ENCODE assay signal across 1 cellular context in the genomic region with DNA sequence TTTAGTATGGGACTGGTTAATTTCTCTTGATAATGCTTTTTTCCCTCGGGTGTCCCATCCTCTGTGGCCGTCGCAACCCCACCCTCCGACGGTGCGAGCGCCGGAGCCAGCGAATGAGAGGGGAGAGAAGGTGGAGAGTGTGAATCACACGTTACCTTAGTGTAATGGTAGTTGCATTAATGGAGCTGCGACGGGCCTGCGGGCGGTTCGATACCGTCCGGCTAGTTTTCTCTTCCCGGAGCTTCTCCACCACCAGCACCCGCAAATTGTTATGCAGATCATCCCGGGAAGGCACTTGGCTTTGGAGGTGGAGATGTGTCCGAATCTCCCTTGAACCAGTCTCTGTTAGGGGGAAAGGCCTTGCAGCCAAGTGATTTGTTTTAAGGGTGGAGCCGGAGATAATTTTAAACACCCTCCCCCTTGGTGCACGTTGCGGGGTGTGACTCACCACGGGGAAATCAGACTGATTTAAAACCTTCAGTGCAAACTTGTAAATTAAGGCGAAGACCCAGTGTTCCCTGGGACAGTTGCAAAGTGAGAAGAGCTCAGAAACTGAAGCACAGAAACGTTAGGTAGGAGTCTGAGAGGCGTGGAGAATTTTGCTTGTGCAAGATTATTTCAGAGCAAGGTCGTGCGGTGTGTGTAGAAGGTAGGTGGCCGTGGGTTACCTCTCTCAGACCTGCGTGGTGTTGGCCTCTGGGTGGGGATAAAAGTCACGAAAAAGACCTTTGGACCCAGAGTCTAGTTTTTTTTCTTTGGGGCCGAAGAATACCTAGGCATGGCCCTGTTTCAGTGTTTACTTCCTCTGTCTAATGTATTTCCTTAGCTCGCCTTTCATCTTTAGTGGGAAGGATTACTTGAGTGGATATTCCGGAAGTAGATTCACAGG.
TF ChIP-seq lines count a peak whose summit lies in the region.

No MANE protein-coding gene starts in this region.

TF ChIP-seq in GM23338, 12 proteins besides CTCF, POLR2A, EP300 and RAD21:
- TF ChIP-seq, protein P1, sequence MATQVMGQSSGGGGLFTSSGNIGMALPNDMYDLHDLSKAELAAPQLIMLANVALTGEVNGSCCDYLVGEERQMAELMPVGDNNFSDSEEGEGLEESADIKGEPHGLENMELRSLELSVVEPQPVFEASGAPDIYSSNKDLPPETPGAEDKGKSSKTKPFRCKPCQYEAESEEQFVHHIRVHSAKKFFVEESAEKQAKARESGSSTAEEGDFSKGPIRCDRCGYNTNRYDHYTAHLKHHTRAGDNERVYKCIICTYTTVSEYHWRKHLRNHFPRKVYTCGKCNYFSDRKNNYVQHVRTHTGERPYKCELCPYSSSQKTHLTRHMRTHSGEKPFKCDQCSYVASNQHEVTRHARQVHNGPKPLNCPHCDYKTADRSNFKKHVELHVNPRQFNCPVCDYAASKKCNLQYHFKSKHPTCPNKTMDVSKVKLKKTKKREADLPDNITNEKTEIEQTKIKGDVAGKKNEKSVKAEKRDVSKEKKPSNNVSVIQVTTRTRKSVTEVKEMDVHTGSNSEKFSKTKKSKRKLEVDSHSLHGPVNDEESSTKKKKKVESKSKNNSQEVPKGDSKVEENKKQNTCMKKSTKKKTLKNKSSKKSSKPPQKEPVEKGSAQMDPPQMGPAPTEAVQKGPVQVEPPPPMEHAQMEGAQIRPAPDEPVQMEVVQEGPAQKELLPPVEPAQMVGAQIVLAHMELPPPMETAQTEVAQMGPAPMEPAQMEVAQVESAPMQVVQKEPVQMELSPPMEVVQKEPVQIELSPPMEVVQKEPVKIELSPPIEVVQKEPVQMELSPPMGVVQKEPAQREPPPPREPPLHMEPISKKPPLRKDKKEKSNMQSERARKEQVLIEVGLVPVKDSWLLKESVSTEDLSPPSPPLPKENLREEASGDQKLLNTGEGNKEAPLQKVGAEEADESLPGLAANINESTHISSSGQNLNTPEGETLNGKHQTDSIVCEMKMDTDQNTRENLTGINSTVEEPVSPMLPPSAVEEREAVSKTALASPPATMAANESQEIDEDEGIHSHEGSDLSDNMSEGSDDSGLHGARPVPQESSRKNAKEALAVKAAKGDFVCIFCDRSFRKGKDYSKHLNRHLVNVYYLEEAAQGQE (IDR thresholded peaks at IDR 0.05; ENCODE audit: unreplicated experiment), result no peak
- TF ChIP-seq POLR2AphosphoS5 (IDR thresholded peaks at IDR 0.05; ENCODE audit: low read depth) (peak; percentile 78), JUNB (IDR thresholded peaks at IDR 0.05; ENCODE audit: unreplicated experiment) (no peak), STAT1 (IDR thresholded peaks at IDR 0.05; ENCODE audit: unreplicated experiment) (no peak), ZNF114 (CRISPR knock-in tag; IDR thresholded peaks at IDR 0.05) (no peak), EZH2phosphoT487 (IDR thresholded peaks at IDR 0.05; ENCODE audit: unreplicated experiment) (no peak), ZNF331 (CRISPR knock-in tag; IDR thresholded peaks at IDR 0.05; ENCODE audit: low read depth) (no peak), NANOG (IDR thresholded peaks at IDR 0.05; ENCODE audit: borderline replicate concordance) (peak; percentile 38; the same call in 1 of the 2 replicates), CREB1 (CRISPR knock-in tag; IDR thresholded peaks at IDR 0.05; ENCODE audit: low read depth) (no peak), EZH2 (IDR thresholded peaks at IDR 0.05; ENCODE audit: low read depth, unreplicated experiment) (no peak)
- TF ChIP-seq, protein P2, sequence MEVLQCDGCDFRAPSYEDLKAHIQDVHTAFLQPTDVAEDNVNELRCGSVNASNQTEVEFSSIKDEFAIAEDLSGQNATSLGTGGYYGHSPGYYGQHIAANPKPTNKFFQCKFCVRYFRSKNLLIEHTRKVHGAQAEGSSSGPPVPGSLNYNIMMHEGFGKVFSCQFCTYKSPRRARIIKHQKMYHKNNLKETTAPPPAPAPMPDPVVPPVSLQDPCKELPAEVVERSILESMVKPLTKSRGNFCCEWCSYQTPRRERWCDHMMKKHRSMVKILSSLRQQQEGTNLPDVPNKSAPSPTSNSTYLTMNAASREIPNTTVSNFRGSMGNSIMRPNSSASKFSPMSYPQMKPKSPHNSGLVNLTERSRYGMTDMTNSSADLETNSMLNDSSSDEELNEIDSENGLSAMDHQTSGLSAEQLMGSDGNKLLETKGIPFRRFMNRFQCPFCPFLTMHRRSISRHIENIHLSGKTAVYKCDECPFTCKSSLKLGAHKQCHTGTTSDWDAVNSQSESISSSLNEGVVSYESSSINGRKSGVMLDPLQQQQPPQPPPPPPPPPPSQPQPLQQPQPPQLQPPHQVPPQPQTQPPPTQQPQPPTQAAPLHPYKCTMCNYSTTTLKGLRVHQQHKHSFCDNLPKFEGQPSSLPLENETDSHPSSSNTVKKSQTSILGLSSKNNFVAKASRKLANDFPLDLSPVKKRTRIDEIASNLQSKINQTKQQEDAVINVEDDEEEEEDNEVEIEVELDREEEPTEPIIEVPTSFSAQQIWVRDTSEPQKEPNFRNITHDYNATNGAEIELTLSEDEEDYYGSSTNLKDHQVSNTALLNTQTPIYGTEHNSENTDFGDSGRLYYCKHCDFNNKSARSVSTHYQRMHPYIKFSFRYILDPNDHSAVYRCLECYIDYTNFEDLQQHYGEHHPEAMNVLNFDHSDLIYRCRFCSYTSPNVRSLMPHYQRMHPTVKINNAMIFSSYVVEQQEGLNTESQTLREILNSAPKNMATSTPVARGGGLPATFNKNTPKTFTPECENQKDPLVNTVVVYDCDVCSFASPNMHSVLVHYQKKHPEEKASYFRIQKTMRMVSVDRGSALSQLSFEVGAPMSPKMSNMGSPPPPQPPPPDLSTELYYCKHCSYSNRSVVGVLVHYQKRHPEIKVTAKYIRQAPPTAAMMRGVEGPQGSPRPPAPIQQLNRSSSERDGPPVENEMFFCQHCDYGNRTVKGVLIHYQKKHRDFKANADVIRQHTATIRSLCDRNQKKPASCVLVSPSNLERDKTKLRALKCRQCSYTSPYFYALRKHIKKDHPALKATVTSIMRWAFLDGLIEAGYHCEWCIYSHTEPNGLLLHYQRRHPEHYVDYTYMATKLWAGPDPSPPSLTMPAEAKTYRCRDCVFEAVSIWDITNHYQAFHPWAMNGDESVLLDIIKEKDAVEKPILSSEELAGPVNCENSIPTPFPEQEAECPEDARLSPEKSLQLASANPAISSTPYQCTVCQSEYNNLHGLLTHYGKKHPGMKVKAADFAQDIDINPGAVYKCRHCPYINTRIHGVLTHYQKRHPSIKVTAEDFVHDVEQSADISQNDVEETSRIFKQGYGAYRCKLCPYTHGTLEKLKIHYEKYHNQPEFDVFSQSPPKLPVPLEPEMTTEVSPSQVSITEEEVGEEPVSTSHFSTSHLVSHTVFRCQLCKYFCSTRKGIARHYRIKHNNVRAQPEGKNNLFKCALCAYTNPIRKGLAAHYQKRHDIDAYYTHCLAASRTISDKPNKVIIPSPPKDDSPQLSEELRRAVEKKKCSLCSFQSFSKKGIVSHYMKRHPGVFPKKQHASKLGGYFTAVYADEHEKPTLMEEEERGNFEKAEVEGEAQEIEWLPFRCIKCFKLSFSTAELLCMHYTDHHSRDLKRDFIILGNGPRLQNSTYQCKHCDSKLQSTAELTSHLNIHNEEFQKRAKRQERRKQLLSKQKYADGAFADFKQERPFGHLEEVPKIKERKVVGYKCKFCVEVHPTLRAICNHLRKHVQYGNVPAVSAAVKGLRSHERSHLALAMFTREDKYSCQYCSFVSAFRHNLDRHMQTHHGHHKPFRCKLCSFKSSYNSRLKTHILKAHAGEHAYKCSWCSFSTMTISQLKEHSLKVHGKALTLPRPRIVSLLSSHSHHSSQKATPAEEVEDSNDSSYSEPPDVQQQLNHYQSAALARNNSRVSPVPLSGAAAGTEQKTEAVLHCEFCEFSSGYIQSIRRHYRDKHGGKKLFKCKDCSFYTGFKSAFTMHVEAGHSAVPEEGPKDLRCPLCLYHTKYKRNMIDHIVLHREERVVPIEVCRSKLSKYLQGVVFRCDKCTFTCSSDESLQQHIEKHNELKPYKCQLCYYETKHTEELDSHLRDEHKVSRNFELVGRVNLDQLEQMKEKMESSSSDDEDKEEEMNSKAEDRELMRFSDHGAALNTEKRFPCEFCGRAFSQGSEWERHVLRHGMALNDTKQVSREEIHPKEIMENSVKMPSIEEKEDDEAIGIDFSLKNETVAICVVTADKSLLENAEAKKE (CRISPR knock-in tag; IDR thresholded peaks at IDR 0.05), result no peak
- TF ChIP-seq, protein P3, sequence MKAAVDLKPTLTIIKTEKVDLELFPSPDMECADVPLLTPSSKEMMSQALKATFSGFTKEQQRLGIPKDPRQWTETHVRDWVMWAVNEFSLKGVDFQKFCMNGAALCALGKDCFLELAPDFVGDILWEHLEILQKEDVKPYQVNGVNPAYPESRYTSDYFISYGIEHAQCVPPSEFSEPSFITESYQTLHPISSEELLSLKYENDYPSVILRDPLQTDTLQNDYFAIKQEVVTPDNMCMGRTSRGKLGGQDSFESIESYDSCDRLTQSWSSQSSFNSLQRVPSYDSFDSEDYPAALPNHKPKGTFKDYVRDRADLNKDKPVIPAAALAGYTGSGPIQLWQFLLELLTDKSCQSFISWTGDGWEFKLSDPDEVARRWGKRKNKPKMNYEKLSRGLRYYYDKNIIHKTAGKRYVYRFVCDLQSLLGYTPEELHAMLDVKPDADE (IDR thresholded peaks at IDR 0.05), result no peak
TF ChIP-seq in GM23338: peak in this region for 2.
